ENCODE assay signal across 14 cellular contexts in the genomic region with DNA sequence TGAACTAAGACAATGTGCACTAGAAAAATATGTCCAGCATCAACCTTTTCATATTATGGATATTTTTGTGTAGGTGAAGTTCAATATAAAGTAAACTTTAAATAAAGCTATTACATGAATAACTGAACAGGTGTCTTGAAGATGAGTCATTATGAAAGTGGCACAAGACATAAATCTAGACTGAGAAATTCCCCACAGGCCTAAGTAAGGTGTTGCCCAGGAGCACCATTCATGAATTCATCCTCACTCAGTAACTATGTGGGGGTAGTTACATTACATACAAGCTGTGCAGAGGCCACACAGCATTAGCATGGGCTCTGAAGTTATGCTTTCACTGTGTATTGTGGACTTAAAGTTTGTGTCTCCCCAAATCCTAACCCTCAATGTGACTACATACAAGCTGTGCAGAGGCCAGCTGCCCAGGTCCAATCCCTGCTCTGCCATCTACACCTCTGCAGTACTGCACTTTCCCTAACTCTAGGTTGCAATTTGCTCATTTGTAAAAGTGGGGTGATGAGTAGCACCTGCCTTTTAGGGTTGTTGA.
DNase-seq lines count a peak whose midpoint lies in the region; ATAC-seq and TF ChIP-seq lines count a peak whose summit lies in the region.
"Had no signal": no experiment of that assay in that cellular context is flagged by ENCODE, and none has a peak within 500 bp of the region (broad histone marks: within the 10 kb centered on the region; RNA-seq: fewer than 3 reads in every experiment).

No MANE protein-coding gene starts in this region.

- no peak overlapping the region for H3K4me3 ChIP-seq in brain microvascular endothelial cell (ENCODE audit: low read depth, low read length)
- H3K4me3 ChIP-seq: left lung, SJCRH30 had no signal

- H3K27ac ChIP-seq in brain microvascular endothelial cell, result no peak overlapping the region
- H3K27ac ChIP-seq: left lung, SJCRH30 had no signal

- peak; percentile 97 for ATAC-seq in GM21717 (IDR thresholded peaks at IDR 0.05; ENCODE audit: unreplicated experiment)
- ATAC-seq in HG03196 (IDR thresholded peaks at IDR 0.05; ENCODE audit: unreplicated experiment), result peak; percentile 99
- ATAC-seq in stimulated activated naive CD8-positive, alpha-beta T cell treated with anti-CD3 and anti-CD28 coated beads, Interleukin-15, amount 100 ng/mL, for 72 hours, result peak; percentile 98
- ATAC-seq: left lung had no signal

- in situ Hi-C loops in brain microvascular endothelial cell (cut with HindIII; ENCODE audit: low pct_ligation_motif_present, low sequenced_read_pairs), result no loop called here

- peak; percentile 13 for DNase-seq in activated naive CD4-positive, alpha-beta T cell treated with anti-CD3 and anti-CD28 coated beads for 36 hours
- DNase-seq in activated naive CD4-positive, alpha-beta T cell (lab: John Stamatoyannopoulos, UW), result no peak
- peak; percentile 10 to 24 for DNase-seq in stimulated activated naive CD8-positive, alpha-beta T cell treated with anti-CD3 and anti-CD28 coated beads, Interleukin-15, amount 100 ng/mL, for 72 hours
- DNase-seq in SIG-M5 (lab: John Stamatoyannopoulos, UW), result no peak
- DNase-seq in NCI-H526 treated with DMSO at 0.1 percent for 48 hours (lab: John Stamatoyannopoulos, UW), result no peak
- DNase-seq in brain microvascular endothelial cell, result no peak
- DNase-seq: ACHN, caudate nucleus, left lung, NCI-H2081 treated with DMSO at 0.1 percent for 48 hours, posterior cingulate gyrus, SJCRH30 had no signal

- H3K27me3 ChIP-seq in brain microvascular endothelial cell (replicated peaks), result no peaks in the 10 kb centered on the region
- H3K27me3 ChIP-seq: SJCRH30 had no signal

- intact Hi-C loops in activated naive CD4-positive, alpha-beta T cell treated with anti-CD3 and anti-CD28 coated beads for 36 hours (cut with micrococcal nuclease), result no loop called here

- H3K27me3 Mint-ChIP-seq in activated naive CD4-positive, alpha-beta T cell treated with anti-CD3 and anti-CD28 coated beads for 36 hours (ENCODE audit: low read depth), result peaks cover 5% of the 10 kb centered on the region
- H3K27me3 Mint-ChIP-seq in stimulated activated naive CD8-positive, alpha-beta T cell treated with anti-CD3 and anti-CD28 coated beads, Interleukin-15, amount 100 ng/mL, for 72 hours, result peaks cover 28% of the 10 kb centered on the region

- no peak overlapping the region for H3K4me3 Mint-ChIP-seq in activated naive CD4-positive, alpha-beta T cell treated with anti-CD3 and anti-CD28 coated beads for 36 hours
- H3K4me3 Mint-ChIP-seq in stimulated activated naive CD8-positive, alpha-beta T cell treated with anti-CD3 and anti-CD28 coated beads, Interleukin-15, amount 100 ng/mL, for 72 hours, result no peak overlapping the region

- TF ChIP-seq CTCF in brain microvascular endothelial cell (IDR thresholded peaks at IDR 0.05; ENCODE audit: low read depth, low read length, missing control alignments), result no peak

- CTCF ChIA-PET in activated naive CD4-positive, alpha-beta T cell treated with anti-CD3 and anti-CD28 coated beads for 36 hours (lab: Charles Lee), result no interaction called here

- H3K4me1 Mint-ChIP-seq in activated naive CD4-positive, alpha-beta T cell treated with anti-CD3 and anti-CD28 coated beads for 36 hours (ENCODE audit: low read depth), result no peaks in the 10 kb centered on the region
- peaks cover 7% of the 10 kb centered on the region for H3K4me1 Mint-ChIP-seq in stimulated activated naive CD8-positive, alpha-beta T cell treated with anti-CD3 and anti-CD28 coated beads, Interleukin-15, amount 100 ng/mL, for 72 hours

- no peak overlapping the region for H3K27ac Mint-ChIP-seq in activated naive CD4-positive, alpha-beta T cell treated with anti-CD3 and anti-CD28 coated beads for 36 hours
- no peak overlapping the region for H3K27ac Mint-ChIP-seq in stimulated activated naive CD8-positive, alpha-beta T cell treated with anti-CD3 and anti-CD28 coated beads, Interleukin-15, amount 100 ng/mL, for 72 hours

- no peaks in the 10 kb centered on the region for H3K36me3 ChIP-seq in brain microvascular endothelial cell (replicated peaks)
- H3K36me3 ChIP-seq: left lung, SJCRH30 had no signal

- peaks cover under 1% of the 10 kb centered on the region for H3K36me3 Mint-ChIP-seq in activated naive CD4-positive, alpha-beta T cell treated with anti-CD3 and anti-CD28 coated beads for 36 hours (ENCODE audit: low read depth)

- peaks cover 19% of the 10 kb centered on the region for H3K9me3 Mint-ChIP-seq in activated naive CD4-positive, alpha-beta T cell treated with anti-CD3 and anti-CD28 coated beads for 36 hours
- peaks cover 25% of the 10 kb centered on the region in 2 donors for H3K9me3 Mint-ChIP-seq in stimulated activated naive CD8-positive, alpha-beta T cell treated with anti-CD3 and anti-CD28 coated beads, Interleukin-15, amount 100 ng/mL, for 72 hours

Comparison
In these comparisons a context has a peak if more than half of its experiments do, and no peak if none do; other contexts are left out.
1. DNase-seq: peak in activated naive CD4-positive, alpha-beta T cell treated with anti-CD3 and anti-CD28 coated beads for 36 hours (single experiment) and stimulated activated naive CD8-positive, alpha-beta T cell treated with anti-CD3 and anti-CD28 coated beads, Interleukin-15, amount 100 ng/mL, for 72 hours (2 of 2); none in activated naive CD4-positive, alpha-beta T cell (0 of 4), SIG-M5 (single experiment), NCI-H526 treated with DMSO at 0.1 percent for 48 hours (single experiment) and brain microvascular endothelial cell (single experiment).
2. Peak in every context shown above with its lines, with median percentiles within 50 percentile points of each other: ATAC-seq.